1 cellular context compared by ENCODE assay signal in the genomic region with DNA sequence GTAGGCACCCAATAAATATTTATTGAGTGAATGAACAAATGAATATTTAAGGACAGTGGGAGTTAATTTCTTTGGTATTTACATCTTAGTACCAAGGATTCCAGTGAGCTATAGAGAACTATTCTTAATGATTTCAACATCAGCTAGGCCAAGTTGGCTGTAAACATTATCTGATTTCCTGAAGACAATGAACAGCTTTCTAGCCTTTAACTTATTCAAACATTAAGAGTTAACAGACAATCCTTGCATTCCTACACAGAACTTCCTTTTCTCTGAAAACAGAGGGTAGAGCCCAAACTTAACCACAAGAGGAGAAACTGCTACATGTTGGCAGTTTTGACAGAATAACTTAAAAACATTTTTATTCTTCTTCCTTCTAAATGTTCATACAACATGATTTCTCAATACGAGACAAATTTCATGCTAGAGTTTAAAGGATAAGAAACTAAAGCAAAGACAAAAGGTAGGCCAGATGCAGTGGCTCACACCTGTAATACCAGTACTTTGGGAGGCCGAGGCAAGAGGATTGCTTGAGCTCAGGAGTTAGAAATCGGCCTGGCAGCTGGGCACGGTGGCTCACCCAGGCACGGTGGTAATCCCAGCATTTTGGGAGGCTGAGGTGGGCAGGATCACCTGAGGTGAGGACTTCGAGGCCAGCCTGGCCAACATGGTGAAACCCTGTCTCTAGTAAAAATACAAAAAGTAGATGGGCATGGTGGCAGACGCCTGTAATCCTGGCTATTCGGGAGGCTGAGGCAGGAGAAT.
TF ChIP-seq lines count a peak whose summit lies in the region.

No MANE protein-coding gene starts in this region.

TF ChIP-seq in endothelial cell of umbilical vein, 7 proteins besides CTCF, POLR2A, EP300 and RAD21:
- TF ChIP-seq JUN (IDR thresholded peaks at IDR 0.05; ENCODE audit: borderline replicate concordance, insufficient read depth, insufficient read length, low read depth) = no peak
- TF ChIP-seq POLR2AphosphoS5 (IDR thresholded peaks at IDR 0.05; ENCODE audit: insufficient read depth, low read depth, low read length) = no peak
- no peak for TF ChIP-seq GATA2 (IDR thresholded peaks at IDR 0.05; ENCODE audit: insufficient read depth, insufficient read length, low read depth, low read length)
- TF ChIP-seq MYC (IDR thresholded peaks at IDR 0.05; ENCODE audit: low read depth, low read length) = no peak
- no peak for TF ChIP-seq MAX (IDR thresholded peaks at IDR 0.05; ENCODE audit: insufficient read depth, insufficient read length)
- TF ChIP-seq FOS (IDR thresholded peaks at IDR 0.05; ENCODE audit: borderline replicate concordance, insufficient read depth, low read length) = no peak
- no peak for TF ChIP-seq EZH2 (IDR thresholded peaks at IDR 0.05; ENCODE audit: borderline replicate concordance, low read depth, low read length, severe bottlenecking)
